ENCODE assay signal across 11 cellular contexts in genomic region chr12:90250766-90251165, GRCh38.
DNase-seq lines count a peak whose midpoint lies in the region; ATAC-seq, FAIRE-seq and TF ChIP-seq lines count a peak whose summit lies in the region.
"Had no signal": no experiment of that assay in that cellular context is flagged by ENCODE, and none has a peak within 500 bp of the region (broad histone marks: within the 10 kb centered on the region; RNA-seq: fewer than 3 reads in every experiment).

No MANE protein-coding gene starts in this region.

- TF ChIP-seq POLR2A in GM12892 (IDR thresholded peaks at IDR 0.05; ENCODE audit: low read depth, low read length), result no peak

- H3K27me3 ChIP-seq in colonic mucosa, result no peaks in the 10 kb centered on the region

- peak; percentile 62 for DNase-seq in AG10803 (ENCODE audit: low read depth)
- DNase-seq in LHCN-M2 (ENCODE audit: low read depth), result peak; percentile 82
- DNase-seq in colonic mucosa, result peak; percentile 24
- DNase-seq in mucosa of gallbladder (ENCODE audit: low spot score), result peak; percentile 22
- DNase-seq in NCI-H510A (lab: John Stamatoyannopoulos, UW), result no peak
- DNase-seq in GM12892 (ENCODE audit: insufficient read length), result no peak
- DNase-seq: ACHN had no signal

- H3K4me3 ChIP-seq in AG10803 (ENCODE audit: low read length) (no peak overlapping the region), colonic mucosa (no peak overlapping the region)
- H3K4me3 ChIP-seq: prostate gland had no signal

- H3K9ac ChIP-seq in colonic mucosa (ENCODE audit: low read depth in 2 of 2, low read length in 2 of 2), result no peak overlapping the region

- H3K27ac ChIP-seq in colonic mucosa, result no peak overlapping the region
- H3K27ac ChIP-seq: prostate gland had no signal

- H3K36me3 ChIP-seq in colonic mucosa, result no peaks in the 10 kb centered on the region
- H3K36me3 ChIP-seq: prostate gland had no signal

- FAIRE-seq in GM12892 (lab: Jason Lieb, UNC), result no peak
- FAIRE-seq: GM18507 had no signal

- H3K9me3 ChIP-seq in colonic mucosa, result no peaks in the 10 kb centered on the region
- H3K9me3 ChIP-seq: prostate gland had no signal

- intact Hi-C loops in colonic mucosa (cut with DNase I), result no loop called here

- TF ChIP-seq CTCF in AG10803 (conservative IDR thresholded peaks at IDR 0.05; ENCODE audit: low read length) (no peak), colonic mucosa (IDR thresholded peaks at IDR 0.05) (no peak)

- H3K4me1 ChIP-seq in colonic mucosa, result no peaks in the 10 kb centered on the region
- H3K4me1 ChIP-seq: prostate gland had no signal

- ATAC-seq in GM21390 (IDR thresholded peaks at IDR 0.05; ENCODE audit: unreplicated experiment) (no peak), GM19452 (IDR thresholded peaks at IDR 0.05; ENCODE audit: unreplicated experiment) (no peak)

Comparison
In these comparisons a context has a peak if more than half of its experiments do, and no peak if none do; other contexts are left out.
1. DNase-seq: peak in AG10803 (single experiment), LHCN-M2 (single experiment), colonic mucosa (single experiment) and mucosa of gallbladder (single experiment); none in NCI-H510A (single experiment) and GM12892 (single experiment).